Comparison of ENCODE assay signal across 8 cellular contexts in the genomic region with DNA sequence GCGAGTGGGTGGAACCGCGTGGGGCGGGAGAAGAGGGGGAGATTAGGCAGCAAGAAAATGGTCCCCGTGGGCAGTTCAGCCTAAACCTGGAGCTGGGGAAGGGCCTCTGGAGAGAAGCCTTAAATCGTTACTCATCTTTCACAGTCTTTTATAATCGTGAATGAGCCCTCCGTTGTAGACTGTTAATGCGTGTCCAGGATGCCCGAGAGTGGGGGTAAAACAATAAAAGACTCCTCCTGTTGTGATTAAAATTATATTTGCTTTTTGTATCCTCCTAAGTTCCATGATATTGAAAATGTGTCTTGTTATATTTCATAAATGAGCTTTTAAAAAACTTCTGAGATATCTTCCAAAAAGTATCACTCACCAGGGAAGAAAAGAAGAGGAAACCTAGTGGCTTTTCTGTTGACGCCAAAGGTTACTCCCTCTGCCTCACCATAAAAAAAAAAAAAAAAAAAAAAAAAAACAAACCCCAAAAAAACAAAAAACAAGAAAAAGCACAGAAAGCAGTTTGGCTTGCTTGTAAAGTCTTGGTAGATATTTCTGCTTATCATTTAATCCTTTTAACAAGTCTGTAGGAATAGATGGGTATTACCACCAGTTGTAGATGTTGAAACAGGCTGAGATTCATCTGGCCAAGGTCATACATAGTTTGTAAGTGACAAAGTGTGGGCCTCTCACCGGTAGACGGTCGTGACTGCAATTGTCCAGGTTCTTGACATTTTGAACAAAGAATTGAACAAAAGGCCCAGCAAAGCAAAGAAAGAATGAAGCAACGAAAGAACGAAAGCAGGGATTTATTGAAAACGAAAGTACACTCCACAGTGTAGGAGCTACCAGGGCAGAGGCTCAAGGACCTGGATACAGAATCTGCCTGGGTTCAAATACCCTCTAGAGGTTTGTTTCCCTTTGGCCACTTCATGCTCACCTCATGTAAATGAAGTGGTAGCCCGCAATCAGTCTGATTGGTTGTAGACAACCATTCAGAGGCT. TPM values are rescaled to one million over a fixed set of nuclear protein-coding genes. Genes with fewer than 3 reads are reported as not detected.
DNase-seq lines count a peak whose midpoint lies in the region; ATAC-seq and TF ChIP-seq lines count a peak whose summit lies in the region.

No MANE protein-coding gene starts in this region.

- H3K27me3 ChIP-seq in esophagus (ENCODE audit: control insufficient read depth in 1 of 2, insufficient read depth in 2 of 2, low read length in 2 of 2) (no peaks in the 10 kb centered on the region), ovary (no peaks in the 10 kb centered on the region)

- peak overlapping the region; percentile 99 for H3K27ac ChIP-seq in SK-N-MC
- peak overlapping the region; percentile 87 to 94 for H3K27ac ChIP-seq in esophagus (ENCODE audit: low read depth in 2 of 2, low read length in 1 of 2)
- H3K27ac ChIP-seq in ovary = peak overlapping the region; percentile 89 to 94

- intact Hi-C loops in ovary (cut with DNase I) = no loop called here

- H3K9me3 ChIP-seq in SK-N-MC (ENCODE audit: low read depth, low read length) (no peaks in the 10 kb centered on the region), esophagus (ENCODE audit: control insufficient read depth in 2 of 2, insufficient read depth in 1 of 2, low read depth in 1 of 2, low read length in 1 of 2) (no peaks in the 10 kb centered on the region), ovary (no peaks in the 10 kb centered on the region)

- no peaks in the 10 kb centered on the region for H3K36me3 ChIP-seq in SK-N-MC (ENCODE audit: insufficient read depth, low read length)
- no peaks in the 10 kb centered on the region for H3K36me3 ChIP-seq in esophagus (ENCODE audit: control insufficient read depth in 2 of 2, insufficient read depth in 2 of 2, low read length in 1 of 2)
- no peaks in the 10 kb centered on the region for H3K36me3 ChIP-seq in ovary

- ATAC-seq in GM21576 (IDR thresholded peaks at IDR 0.05; ENCODE audit: unreplicated experiment) (peak; percentile 2), HG03460 (IDR thresholded peaks at IDR 0.05; ENCODE audit: unreplicated experiment) (no peak), HG03135 (IDR thresholded peaks at IDR 0.05; ENCODE audit: unreplicated experiment) (no peak), GM19035 (IDR thresholded peaks at IDR 0.05; ENCODE audit: unreplicated experiment) (no peak)

- H3K4me1 ChIP-seq in esophagus (ENCODE audit: control insufficient read depth in 2 of 2, insufficient read depth in 2 of 2, low read length in 1 of 2) = no peaks in the 10 kb centered on the region
- H3K4me1 ChIP-seq in ovary (ENCODE audit: insufficient read depth) = peaks cover 3% of the 10 kb centered on the region

- TF ChIP-seq EP300 in ovary (IDR thresholded peaks at IDR 0.05) = no peak

- H3K9ac ChIP-seq in SK-N-MC (ENCODE audit: insufficient read length) = peak overlapping the region; percentile 98

- WGBS in esophagus, 2 donors = 24% methylated on average over 18 of the region's 18 CpGs
- 9 to 17% (median 12%) methylated on average over 18 of the region's 18 CpGs for WGBS in ovary, 3 donors

- TF ChIP-seq POLR2A in ovary (IDR thresholded peaks at IDR 0.05) = no peak

- DNase-seq in CD1c-positive myeloid dendritic cell (ENCODE audit: extremely low spot score) (peak; percentile 14), SK-N-MC (ENCODE audit: low read depth, low spot score) (no peak), ovary (no peak)

- TF ChIP-seq CTCF in ovary (IDR thresholded peaks at IDR 0.05) = peak in 1 of 3 donors; percentile 9

- H3K4me3 ChIP-seq in SK-N-MC = peak overlapping the region; percentile 91
- H3K4me3 ChIP-seq in esophagus (ENCODE audit: low read depth in 1 of 2, low read length in 2 of 2) = peak overlapping the region; percentile 52 to 60
- peak overlapping the region; percentile 51 for H3K4me3 ChIP-seq in ovary

RNA-seq across cellular contexts. Expression of a gene that starts 11.4 kb away (rescaled TPM):
- polyA plus RNA-seq in esophagus (10 to 100 TPM in 1 of 2 donors, 1 to 10 TPM in 1; 9.5 to 20.1 TPM), ovary (100 to 1,000 TPM in 1 of 2 donors, 10 to 100 TPM in 1; 26.9 to 191 TPM)
- 10 to 100 TPM; 14.7 to 84.4 (median 41.8) TPM for total RNA-seq in ovary
